In the genomic region with DNA sequence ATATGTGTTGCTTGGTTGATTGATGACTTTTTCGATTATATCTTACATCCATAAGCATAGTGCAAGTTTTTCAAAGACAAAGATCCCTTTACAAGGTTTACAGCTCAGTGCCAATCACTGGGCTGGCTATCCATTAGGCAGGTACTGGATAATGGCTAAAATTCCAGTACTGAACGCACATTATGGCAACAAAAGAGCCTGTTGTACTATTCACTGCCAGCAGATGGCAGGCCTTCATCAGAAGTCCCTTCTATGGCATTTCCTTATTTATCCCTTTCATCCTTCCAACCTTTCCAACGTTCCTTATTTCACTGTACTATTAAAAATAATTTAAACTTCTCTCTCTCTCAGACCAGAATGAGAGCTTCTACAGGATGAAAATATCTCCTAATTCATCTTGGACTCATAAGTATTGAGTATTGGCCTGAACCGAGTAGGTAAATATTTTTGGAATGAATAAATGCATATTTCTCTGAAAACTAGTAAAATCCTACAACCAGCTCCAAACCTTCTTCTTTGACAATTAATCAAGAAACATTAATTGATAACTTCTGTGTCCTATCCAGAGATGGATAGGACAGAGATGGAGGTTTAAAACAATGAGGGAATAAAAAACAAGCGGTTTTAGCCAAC, we compare ENCODE assay signal across 8 cellular contexts. TPM values are rescaled to one million over a fixed set of nuclear protein-coding genes. Genes with fewer than 3 reads are reported as not detected.
A peak's percentile ranks its signal among the peaks of the same experiment; 100 is the strongest.
DNase-seq lines count a peak whose midpoint lies in the region; ATAC-seq, FAIRE-seq and TF ChIP-seq lines count a peak whose summit lies in the region.

No MANE protein-coding gene starts in this region.

- H3K9me3 ChIP-seq in lung (ENCODE audit: control insufficient read depth in 2 of 2, insufficient read depth in 1 of 2, low read length in 1 of 2): no peaks in the 10 kb centered on the region

- intact Hi-C loops in activated B cell treated with CpG ODN at 0.5 μM for 24 hours (cut with micrococcal nuclease): loop anchor here (1.0 kb wide), 2 partner anchors 56 to 417 kb away; no protein-coding TSS in a partner anchor

- TF ChIP-seq CTCF in GM12872 (IDR thresholded peaks at IDR 0.05; ENCODE audit: insufficient read depth, low read depth, low read length) (peak; percentile 88), activated B cell treated with CpG ODN at 0.5 μM for 24 hours (IDR thresholded peaks at IDR 0.05) (peak; percentile 67), lung (IDR thresholded peaks at IDR 0.05; ENCODE audit: control extremely low read depth, extremely low read depth) (peak; percentile 83)

- H3K9me3 Mint-ChIP-seq in activated B cell treated with CpG ODN at 0.5 μM for 24 hours: no peaks in the 10 kb centered on the region

- H3K36me3 ChIP-seq in lung (ENCODE audit: control insufficient read depth in 2 of 2, insufficient read depth in 2 of 2, low read length in 2 of 2): no peaks in the 10 kb centered on the region

- FAIRE-seq in A204.1 (lab: Jason Lieb, UNC): peak; percentile 94

- no peak overlapping the region for H3K4me3 ChIP-seq in lung

- H3K4me1 Mint-ChIP-seq in activated B cell treated with CpG ODN at 0.5 μM for 24 hours: peaks cover 15% of the 10 kb centered on the region

- ATAC-seq in activated B cell treated with CpG ODN at 0.5 μM for 24 hours (ENCODE audit: low read depth) (peak; percentile 54), lung (ENCODE audit: insufficient read depth, low FRiP score) (peak; percentile 82), GM21576 (IDR thresholded peaks at IDR 0.05; ENCODE audit: unreplicated experiment) (no peak)

- no peaks in the 10 kb centered on the region for H3K4me1 ChIP-seq in lung (ENCODE audit: control insufficient read depth in 2 of 2, insufficient read depth in 2 of 2, low read length in 2 of 2)

- DNase-seq in NCI-H2107 (lab: John Stamatoyannopoulos, UW) (peak; percentile 1), activated B cell treated with CpG ODN at 0.5 μM for 24 hours (no peak), dermis microvascular lymphatic vessel endothelial cell (ENCODE audit: low read depth in 2 of 2) (peak; percentile 54 to 74), lung (ENCODE audit: low spot score) (peak; percentile 40)
- DNase-seq in stimulated activated CD8-positive, alpha-beta memory T cell treated with anti-CD3 and anti-CD28 coated beads, Interleukin-4, amount 100 ng/mL, for 24 hours (ENCODE audit: low read depth): peak; percentile 8

- no peak overlapping the region for H3K4me3 Mint-ChIP-seq in activated B cell treated with CpG ODN at 0.5 μM for 24 hours

- H3K27me3 ChIP-seq in lung (ENCODE audit: control insufficient read depth, insufficient read depth): no peaks in the 10 kb centered on the region

- CTCF ChIA-PET in activated B cell treated with CpG ODN at 0.5 μM for 24 hours (lab: Charles Lee): interaction anchor here (0.8 to 7.7 kb wide), 16 partner anchors 8 to 417 kb away, joined by 3 to 123 read pairs (median 4); no protein-coding TSS in a partner anchor

- POLR2A ChIA-PET in activated B cell treated with CpG ODN at 0.5 μM for 24 hours (lab: Charles Lee): interaction anchor here (1.2 kb wide), 1 partner anchor 56 kb away, joined by 5 read pairs; no protein-coding TSS in a partner anchor

- H3K27me3 Mint-ChIP-seq in activated B cell treated with CpG ODN at 0.5 μM for 24 hours: no peaks in the 10 kb centered on the region

- no peaks in the 10 kb centered on the region for H3K36me3 Mint-ChIP-seq in activated B cell treated with CpG ODN at 0.5 μM for 24 hours (ENCODE audit: low read depth)

- H3K27ac Mint-ChIP-seq in activated B cell treated with CpG ODN at 0.5 μM for 24 hours: no peak overlapping the region

- 33 to 38% methylated on average over 5 of the region's 5 CpGs for whole genome bisulfite sequencing in lung, 2 donors

- no peak overlapping the region for H3K27ac ChIP-seq in lung (ENCODE audit: low read depth in 1 of 2, low read length in 1 of 2)

RNA-seq across cellular contexts. Expression of gene WNT8A, which starts 6.7 kb away (rescaled TPM):
- total RNA-seq in activated B cell treated with CpG ODN at 0.5 μM for 24 hours (not detected in 2 replicates), dermis microvascular lymphatic vessel endothelial cell (not detected in 2 replicates), lung (not detected)
- not detected for polyA plus RNA-seq in lung

RNA-seq across cellular contexts. Expression of gene FAM13B, which starts 44.3 kb away (rescaled TPM):
- 76.6 and 84.1 TPM in 2 replicates for total RNA-seq in activated B cell treated with CpG ODN at 0.5 μM for 24 hours
- 11.6 and 19.0 TPM in 2 replicates for total RNA-seq in dermis microvascular lymphatic vessel endothelial cell
- 10 to 100 TPM; 38.0 to 63.6 TPM for total RNA-seq in lung
- polyA plus RNA-seq in lung: 1 to 10 TPM; 7.6 to 8.8 TPM
